Comparison of ENCODE assay signal across 19 cellular contexts in the genomic region with DNA sequence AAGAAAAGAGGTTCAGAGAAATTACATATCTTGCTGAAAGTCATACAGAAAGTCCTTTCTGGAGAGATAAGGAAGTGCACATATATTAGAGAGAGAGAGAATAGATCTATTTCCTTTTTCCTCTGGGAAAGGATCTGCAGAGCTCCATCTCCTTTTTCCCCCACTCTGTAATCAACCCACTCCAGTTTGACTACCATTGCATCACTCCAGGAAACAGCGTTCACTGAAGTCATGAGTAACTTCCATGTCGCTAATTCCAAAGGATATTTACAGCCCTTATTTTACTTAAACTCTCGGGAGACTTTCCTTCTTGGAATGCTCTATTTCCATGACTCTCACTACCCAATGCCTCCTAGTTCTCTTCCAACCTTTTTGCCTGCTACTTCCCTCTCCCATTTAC.
DNase-seq lines count a peak whose midpoint lies in the region; ATAC-seq and TF ChIP-seq lines count a peak whose summit lies in the region.
"Had no signal": no experiment of that assay in that cellular context is flagged by ENCODE, and none has a peak within 500 bp of the region (broad histone marks: within the 10 kb centered on the region; RNA-seq: fewer than 3 reads in every experiment).

No MANE protein-coding gene starts in this region.

- no peak overlapping the region for H3K4me2 ChIP-seq in mesenchymal stem cell (ENCODE audit: low read length, poor library complexity, severe bottlenecking)

- 16% methylated on average over 3 of the region's 3 CpGs for WGBS in mesenchymal stem cell

- H4K8ac ChIP-seq in mesenchymal stem cell (ENCODE audit: low read length): no peak overlapping the region

- no peak overlapping the region for H3K23ac ChIP-seq in mesenchymal stem cell (ENCODE audit: low read length in 2 of 2)

- no peak overlapping the region for H3K4me3 ChIP-seq in CD8-positive, alpha-beta T cell (ENCODE audit: low read depth, low read length)
- H3K4me3 ChIP-seq in SK-N-MC (peak overlapping the region; percentile 5; the same call in 1 of the 2 replicates), mesenchymal stem cell (ENCODE audit: insufficient read depth in 1 of 2, low read depth in 1 of 2, low read length in 2 of 2) (no peak overlapping the region), coronary artery (no peak overlapping the region)
- H3K4me3 ChIP-seq: MG63, Peyer's patch had no signal

- POLR2A ChIA-PET in activated CD4-positive, alpha-beta T cell treated with anti-CD3 and anti-CD28 coated beads, Interleukin-2, amount 10 ng/mL, durations not matched to agents 7 days and 5 days (lab: Charles Lee): no interaction called here
- POLR2A ChIA-PET in CD8-positive, alpha-beta T cell (lab: Charles Lee): interaction anchor here (1.4 to 7.2 kb wide), 2 partner anchors 17 kb away, joined by 4 to 49 read pairs; no protein-coding TSS in a partner anchor

- intact Hi-C loops in CD8-positive, alpha-beta T cell (cut with DNase I, micrococcal nuclease): loop anchor here (2.0 to 5.0 kb wide), 2 partner anchors 17 to 48 kb away; no protein-coding TSS in a partner anchor
- intact Hi-C loops in Right ventricle myocardium inferior (cut with DNase I): no loop called here

- DNase-seq in activated CD4-positive, alpha-beta T cell treated with anti-CD3 and anti-CD28 coated beads, Interleukin-2, amount 10 ng/mL, durations not matched to agents 7 days and 5 days: no peak
- DNase-seq in activated CD4-positive, alpha-beta T cell treated with anti-CD3 and anti-CD28 coated beads for 48 hours: no peak
- no peak for DNase-seq in CD8-positive, alpha-beta T cell
- peak; percentile 67 for DNase-seq in SK-N-MC (ENCODE audit: low read depth, low spot score)
- peak; percentile 1 for DNase-seq in mesenchymal stem cell
- no peak for DNase-seq in DMS53 treated with DMSO at 0.1 percent for 48 hours (lab: John Stamatoyannopoulos, UW; ENCODE audit: unreplicated experiment)
- DNase-seq in coronary artery (ENCODE audit: low spot score): no peak
- no peak for DNase-seq in Right ventricle myocardium inferior (ENCODE audit: missing footprints)
- DNase-seq: 8988T, COR-L47, GOT3, IMR-90, Karpas-422, MG63, NCI-H1092, NCI-H146, NCI-H524, Peyer's patch, SHP77 had no signal

- H3K36me3 Mint-ChIP-seq in activated CD4-positive, alpha-beta T cell treated with anti-CD3 and anti-CD28 coated beads, Interleukin-2, amount 10 ng/mL, durations not matched to agents 7 days and 5 days (ENCODE audit: low read depth): peaks cover 39% of the 10 kb centered on the region
- H3K36me3 Mint-ChIP-seq in CD8-positive, alpha-beta T cell: peaks cover 13% of the 10 kb centered on the region

- H3K14ac ChIP-seq in mesenchymal stem cell (ENCODE audit: low read length in 2 of 2): no peak overlapping the region

- H3K4me3 Mint-ChIP-seq in activated CD4-positive, alpha-beta T cell treated with anti-CD3 and anti-CD28 coated beads, Interleukin-2, amount 10 ng/mL, durations not matched to agents 7 days and 5 days: no peak overlapping the region
- no peak overlapping the region for H3K4me3 Mint-ChIP-seq in CD8-positive, alpha-beta T cell

- peaks cover 22% of the 10 kb centered on the region for H3K9me3 Mint-ChIP-seq in activated CD4-positive, alpha-beta T cell treated with anti-CD3 and anti-CD28 coated beads, Interleukin-2, amount 10 ng/mL, durations not matched to agents 7 days and 5 days
- peaks cover 4% of the 10 kb centered on the region for H3K9me3 Mint-ChIP-seq in CD8-positive, alpha-beta T cell

- H2BK5ac ChIP-seq in mesenchymal stem cell (ENCODE audit: low read depth, low read length, poor library complexity, severe bottlenecking): no peak overlapping the region

- H3K27ac ChIP-seq in CD8-positive, alpha-beta T cell (ENCODE audit: low read depth, low read length): no peak overlapping the region
- H3K27ac ChIP-seq in SK-N-MC: peak overlapping the region; percentile 57
- no peak overlapping the region for H3K27ac ChIP-seq in mesenchymal stem cell (ENCODE audit: low read length, poor library complexity, severe bottlenecking)
- H3K27ac ChIP-seq in coronary artery: no peak overlapping the region
- H3K27ac ChIP-seq: Peyer's patch had no signal

- peak overlapping the region; percentile 97 for H3K27ac Mint-ChIP-seq in activated CD4-positive, alpha-beta T cell treated with anti-CD3 and anti-CD28 coated beads, Interleukin-2, amount 10 ng/mL, durations not matched to agents 7 days and 5 days
- peak overlapping the region; percentile 98 for H3K27ac Mint-ChIP-seq in CD8-positive, alpha-beta T cell

- H2AFZ ChIP-seq in mesenchymal stem cell (ENCODE audit: low read depth, low read length): no peak overlapping the region

- H3K4ac ChIP-seq in mesenchymal stem cell (ENCODE audit: low read depth in 1 of 2, low read length in 2 of 2): no peak overlapping the region

- TF ChIP-seq CTCF in CD8-positive, alpha-beta T cell (IDR thresholded peaks at IDR 0.05): no peak
- no peak for TF ChIP-seq CTCF in coronary artery (IDR thresholded peaks at IDR 0.05)

- no peaks in the 10 kb centered on the region for H3K36me3 ChIP-seq in CD8-positive, alpha-beta T cell (ENCODE audit: insufficient read depth, low read length)
- H3K36me3 ChIP-seq in SK-N-MC (ENCODE audit: insufficient read depth, low read length) (no peaks in the 10 kb centered on the region), mesenchymal stem cell (ENCODE audit: control insufficient read depth in 1 of 2, insufficient read depth in 2 of 2, low read depth in 1 of 2, low read length in 2 of 2) (no peaks in the 10 kb centered on the region)
- H3K36me3 ChIP-seq: MG63, Peyer's patch had no signal

- no peaks in the 10 kb centered on the region for H3K27me3 ChIP-seq in CD8-positive, alpha-beta T cell (ENCODE audit: insufficient read depth, low read length)
- H3K27me3 ChIP-seq in mesenchymal stem cell (ENCODE audit: control insufficient read depth in 1 of 2, insufficient read depth in 1 of 2, low read length in 2 of 2): peaks cover 3 to 20% of the 10 kb centered on the region in 2 experiments
- H3K27me3 ChIP-seq: MG63, Peyer's patch had no signal

- no peak overlapping the region for H2BK120ac ChIP-seq in mesenchymal stem cell (ENCODE audit: low read depth, low read length)

- no peak overlapping the region for H4K91ac ChIP-seq in mesenchymal stem cell (ENCODE audit: low read length)

- peaks cover 50% of the 10 kb centered on the region for H3K4me1 Mint-ChIP-seq in activated CD4-positive, alpha-beta T cell treated with anti-CD3 and anti-CD28 coated beads, Interleukin-2, amount 10 ng/mL, durations not matched to agents 7 days and 5 days
- peaks cover 47% of the 10 kb centered on the region for H3K4me1 Mint-ChIP-seq in CD8-positive, alpha-beta T cell (ENCODE audit: low read depth)

- no peak overlapping the region for H2AK5ac ChIP-seq in mesenchymal stem cell (ENCODE audit: low read length, severe bottlenecking)

- H3K9ac ChIP-seq in SK-N-MC (ENCODE audit: insufficient read length) (no peak overlapping the region), mesenchymal stem cell (ENCODE audit: low read length) (no peak overlapping the region)

- CTCF ChIA-PET in activated CD4-positive, alpha-beta T cell treated with anti-CD3 and anti-CD28 coated beads, Interleukin-2, amount 10 ng/mL, durations not matched to agents 7 days and 5 days (lab: Charles Lee): interaction anchor here (0.9 kb wide), 1 partner anchor 16 kb away, joined by 3 read pairs; no protein-coding TSS in a partner anchor
- CTCF ChIA-PET in CD8-positive, alpha-beta T cell (lab: Charles Lee): interaction anchor here (0.7 to 8.6 kb wide), 4 partner anchors 10 to 59 kb away, joined by 3 to 66 read pairs (median 4); no protein-coding TSS in a partner anchor

- H3K79me1 ChIP-seq in mesenchymal stem cell (replicated peaks; ENCODE audit: low read length, poor library complexity, severe bottlenecking): no peaks in the 10 kb centered on the region

- H2BK12ac ChIP-seq in mesenchymal stem cell (ENCODE audit: low read length in 2 of 2): no peak overlapping the region

- no peaks in the 10 kb centered on the region for H3K9me3 ChIP-seq in CD8-positive, alpha-beta T cell (ENCODE audit: low read length)
- H3K9me3 ChIP-seq in SK-N-MC (ENCODE audit: low read depth, low read length) (no peaks in the 10 kb centered on the region), mesenchymal stem cell (ENCODE audit: control insufficient read depth, low read length) (no peaks in the 10 kb centered on the region)
- H3K9me3 ChIP-seq: MG63, Peyer's patch had no signal

- peaks cover 40% of the 10 kb centered on the region for H3K4me1 ChIP-seq in CD8-positive, alpha-beta T cell (ENCODE audit: insufficient read depth, low read length)
- no peaks in the 10 kb centered on the region for H3K4me1 ChIP-seq in mesenchymal stem cell (ENCODE audit: control insufficient read depth, insufficient read depth, low read depth, low read length)
- H3K4me1 ChIP-seq: Peyer's patch had no signal

- H3K18ac ChIP-seq in mesenchymal stem cell (ENCODE audit: low read depth in 1 of 2, low read length in 2 of 2): no peak overlapping the region

- no peak for ATAC-seq in CD8-positive, alpha-beta T cell
- no peak for ATAC-seq in Right ventricle myocardium inferior

- H3K27me3 Mint-ChIP-seq in activated CD4-positive, alpha-beta T cell treated with anti-CD3 and anti-CD28 coated beads, Interleukin-2, amount 10 ng/mL, durations not matched to agents 7 days and 5 days: peaks cover 10% of the 10 kb centered on the region
- no peaks in the 10 kb centered on the region for H3K27me3 Mint-ChIP-seq in CD8-positive, alpha-beta T cell (ENCODE audit: low read depth)

- H2BK15ac ChIP-seq in mesenchymal stem cell (ENCODE audit: low read depth, poor library complexity, severe bottlenecking): no peak overlapping the region

Comparison
In these comparisons a context has a peak if more than half of its experiments do, and no peak if none do; other contexts are left out.
1. DNase-seq: peak in SK-N-MC (single experiment) and mesenchymal stem cell (single experiment); none in activated CD4-positive, alpha-beta T cell treated with anti-CD3 and anti-CD28 coated beads, Interleukin-2, amount 10 ng/mL, durations not matched to agents 7 days and 5 days (single experiment), activated CD4-positive, alpha-beta T cell treated with anti-CD3 and anti-CD28 coated beads for 48 hours (single experiment), CD8-positive, alpha-beta T cell (0 of 7), DMS53 treated with DMSO at 0.1 percent for 48 hours (single experiment), coronary artery (single experiment) and Right ventricle myocardium inferior (single experiment).